In the genomic region with DNA sequence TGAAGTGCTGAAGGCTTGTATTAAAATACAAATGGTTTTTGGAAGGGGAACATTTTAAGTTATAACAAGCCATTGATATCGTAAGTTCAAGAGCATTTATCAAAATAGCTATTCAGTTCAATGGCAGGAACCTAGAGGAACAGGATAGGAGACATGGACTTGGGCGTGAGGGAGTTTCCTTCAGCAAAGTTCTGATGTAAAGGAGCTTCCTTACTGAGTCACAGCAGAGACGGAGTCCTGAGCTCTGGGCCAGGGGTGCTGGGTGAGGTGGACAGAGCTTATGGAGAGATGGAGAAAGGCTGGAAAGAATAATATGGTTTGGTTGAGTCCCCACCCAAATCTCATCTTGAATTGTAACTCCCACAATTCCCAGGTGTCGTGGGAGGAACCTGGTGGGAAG, we compare ENCODE assay signal across 9 cellular contexts.
"Had no signal": no experiment of that assay in that cellular context is flagged by ENCODE, and none has a peak within 500 bp of the region (broad histone marks: within the 10 kb centered on the region; RNA-seq: fewer than 3 reads in every experiment).

No MANE protein-coding gene starts in this region.

- H3K27ac ChIP-seq: HL-60 had no signal

- H3K4me3 ChIP-seq: GM23338, HAP-1, K562 had no signal

- DNase-seq: H7, HFFc6, KG1 had no signal

- H3K36me3 ChIP-seq: HAP-1 had no signal

- H2AFZ ChIP-seq: GM23338 had no signal

- H3K4me2 ChIP-seq: GM23338 had no signal

- H3K4me1 ChIP-seq: HAP-1 had no signal

- H3K9me3 ChIP-seq: HAP-1 had no signal

- ATAC-seq: GM23338, HCT116, HepG2, K562 had no signal
